13 cellular contexts compared by ENCODE assay signal in the genomic region with DNA sequence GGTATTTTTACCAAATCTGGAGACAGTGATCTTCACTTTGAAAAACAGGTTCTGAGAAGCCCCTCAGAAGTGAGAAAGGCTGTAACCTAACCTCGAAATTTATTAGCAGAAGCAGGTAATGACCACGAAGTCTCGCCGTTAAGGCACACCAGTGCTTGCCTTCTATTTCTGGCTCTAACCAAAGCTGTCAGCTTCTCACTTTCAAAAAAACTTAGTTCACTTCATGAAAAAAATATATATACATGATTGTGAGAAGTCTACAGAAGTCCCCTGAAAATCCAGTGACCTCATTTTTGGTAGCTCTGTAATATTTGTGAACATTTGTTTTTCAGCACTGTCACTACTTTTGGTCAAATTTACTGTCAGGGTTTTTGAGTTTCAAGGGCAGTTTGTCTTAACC. TPM values are rescaled to one million over a fixed set of nuclear protein-coding genes. Genes with fewer than 3 reads are reported as not detected.
DNase-seq lines count a peak whose midpoint lies in the region; ATAC-seq and TF ChIP-seq lines count a peak whose summit lies in the region.
"Had no signal": no experiment of that assay in that cellular context is flagged by ENCODE, and none has a peak within 500 bp of the region (broad histone marks: within the 10 kb centered on the region; RNA-seq: fewer than 3 reads in every experiment).

No MANE protein-coding gene starts in this region.

- H3K9me3 Mint-ChIP-seq in CD4-positive, alpha-beta memory T cell, result peaks cover 0 to 2% (median 0%) of the 10 kb centered on the region in 8 donors
- H3K9me3 Mint-ChIP-seq: immature natural killer cell, nephron had no signal

- no peaks in the 10 kb centered on the region for H4K20me1 ChIP-seq in OCI-LY7 (ENCODE audit: insufficient read depth, low read length)

- H3K79me2 ChIP-seq in OCI-LY7 (ENCODE audit: insufficient read depth, low read depth, low read length), result no peaks in the 10 kb centered on the region

- no peak overlapping the region for H3K27ac Mint-ChIP-seq in CD4-positive, alpha-beta memory T cell
- H3K27ac Mint-ChIP-seq: immature natural killer cell had no signal

- no peaks in the 10 kb centered on the region for H3K9me2 ChIP-seq in OCI-LY7 (ENCODE audit: insufficient read depth, low read length)

- H2AFZ ChIP-seq in OCI-LY7 (ENCODE audit: low read length), result peak overlapping the region; percentile 66; the same call in 1 of the 2 replicates

- TF ChIP-seq CTCF in OCI-LY7 (conservative IDR thresholded peaks at IDR 0.05; ENCODE audit: low read length), result no peak

- H3K4me1 ChIP-seq in OCI-LY7 (ENCODE audit: insufficient read depth, low read length, poor library complexity, severe bottlenecking), result peaks cover 11% of the 10 kb centered on the region
- peaks cover 6% of the 10 kb centered on the region for H3K4me1 ChIP-seq in CD4-positive, alpha-beta memory T cell (ENCODE audit: insufficient read depth, low read length)

- POLR2A ChIA-PET in OCI-LY7 (lab: Charles Lee), result interaction anchor here (0.9 to 2.4 kb wide), 8 partner anchors 15 to 63 kb away, joined by 3 to 12 read pairs (median 5); no protein-coding TSS in a partner anchor
- POLR2A ChIA-PET in CD4-positive, alpha-beta memory T cell (lab: Charles Lee; ENCODE audit: partially characterized antibody), result no interaction called here

- H3K4me1 Mint-ChIP-seq in CD4-positive, alpha-beta memory T cell, result peaks cover 4 to 6% (median 5%) of the 10 kb centered on the region in 4 donors
- H3K4me1 Mint-ChIP-seq: immature natural killer cell had no signal

- no peaks in the 10 kb centered on the region for H3K27me3 ChIP-seq in CD4-positive, alpha-beta memory T cell (ENCODE audit: insufficient read depth, low read length)
- H3K27me3 ChIP-seq: brain microvascular endothelial cell had no signal

- H3K9me3 ChIP-seq in OCI-LY7 (ENCODE audit: low read length), result no peaks in the 10 kb centered on the region
- H3K9me3 ChIP-seq in CD4-positive, alpha-beta memory T cell (ENCODE audit: control insufficient read depth in 1 of 2, low read length in 2 of 2), result no peaks in the 10 kb centered on the region

- peak; percentile 16 for DNase-seq in OCI-LY7 (ENCODE audit: low spot score)
- no peak for DNase-seq in HK-2 (ENCODE audit: unreplicated experiment)
- DNase-seq in ACHN, result no peak
- no peak for DNase-seq in CD4-positive, alpha-beta memory T cell
- DNase-seq: brain microvascular endothelial cell, immature natural killer cell, NCI-H1417, T-helper 9 cell had no signal

- intact Hi-C loops in OCI-LY7 (cut with micrococcal nuclease; ENCODE audit: unreplicated experiment), result no loop called here
- intact Hi-C loops in CD4-positive, alpha-beta memory T cell (cut with micrococcal nuclease), result no loop called here

- no peaks in the 10 kb centered on the region for H3K27me3 Mint-ChIP-seq in CD4-positive, alpha-beta memory T cell

- H3K36me3 Mint-ChIP-seq in CD4-positive, alpha-beta memory T cell, result no peaks in the 10 kb centered on the region
- H3K36me3 Mint-ChIP-seq: immature natural killer cell had no signal

- H3K27ac ChIP-seq in OCI-LY7 (ENCODE audit: low read depth, low read length, poor library complexity, severe bottlenecking), result no peak overlapping the region
- H3K27ac ChIP-seq in CD4-positive, alpha-beta memory T cell (ENCODE audit: low read depth, low read length), result no peak overlapping the region
- H3K27ac ChIP-seq: brain microvascular endothelial cell had no signal

- H3K4me3 Mint-ChIP-seq in CD4-positive, alpha-beta memory T cell, result no peak overlapping the region
- H3K4me3 Mint-ChIP-seq: immature natural killer cell had no signal

- no TSS peak for BruUV-seq in OCI-LY7 (replicated peaks; lab: Mats Ljungman, UMichigan)

- H3K4me2 ChIP-seq in OCI-LY7 (ENCODE audit: low read length), result peak overlapping the region; percentile 11

- CTCF ChIA-PET in OCI-LY7 (lab: Charles Lee; ENCODE audit: unreplicated experiment), result no interaction called here
- CTCF ChIA-PET in CD4-positive, alpha-beta memory T cell (lab: Charles Lee; ENCODE audit: partially characterized antibody), result no interaction called here

- in situ Hi-C loops in ACHN (cut with HindIII; ENCODE audit: low pct_ligation_motif_present, low pct_unique_long_range_greater_than_20kb, low sequenced_read_pairs), result no loop called here

- peak; percentile 79 for ATAC-seq in GM18519 (IDR thresholded peaks at IDR 0.05; ENCODE audit: low FRiP score, unreplicated experiment)
- peak; percentile 73 for ATAC-seq in GM19467 (IDR thresholded peaks at IDR 0.05; ENCODE audit: unreplicated experiment)
- ATAC-seq in HG02973 (IDR thresholded peaks at IDR 0.05; ENCODE audit: unreplicated experiment), result peak; percentile 77
- no peak for ATAC-seq in SK-N-SH treated with all-trans-retinoic acid at 6 μM for 48 hours

- H3K36me3 ChIP-seq in OCI-LY7 (ENCODE audit: insufficient read depth, low read length), result no peaks in the 10 kb centered on the region
- no peaks in the 10 kb centered on the region for H3K36me3 ChIP-seq in CD4-positive, alpha-beta memory T cell (ENCODE audit: insufficient read depth, low read length)
- H3K36me3 ChIP-seq: brain microvascular endothelial cell had no signal

- H3K4me3 ChIP-seq in OCI-LY7 (ENCODE audit: low read depth, low read length, poor library complexity, severe bottlenecking), result no peak overlapping the region
- no peak overlapping the region for H3K4me3 ChIP-seq in CD4-positive, alpha-beta memory T cell (ENCODE audit: low read length in 2 of 2)

TF ChIP-seq in SK-N-SH treated with all-trans-retinoic acid at 6 μM for 48 hours, 23 proteins besides CTCF, POLR2A, EP300 and RAD21:
- TF ChIP-seq TCF4 (CRISPR knock-in tag; IDR thresholded peaks at IDR 0.05; ENCODE audit: borderline replicate concordance), result no peak
- TF ChIP-seq, protein P1, sequence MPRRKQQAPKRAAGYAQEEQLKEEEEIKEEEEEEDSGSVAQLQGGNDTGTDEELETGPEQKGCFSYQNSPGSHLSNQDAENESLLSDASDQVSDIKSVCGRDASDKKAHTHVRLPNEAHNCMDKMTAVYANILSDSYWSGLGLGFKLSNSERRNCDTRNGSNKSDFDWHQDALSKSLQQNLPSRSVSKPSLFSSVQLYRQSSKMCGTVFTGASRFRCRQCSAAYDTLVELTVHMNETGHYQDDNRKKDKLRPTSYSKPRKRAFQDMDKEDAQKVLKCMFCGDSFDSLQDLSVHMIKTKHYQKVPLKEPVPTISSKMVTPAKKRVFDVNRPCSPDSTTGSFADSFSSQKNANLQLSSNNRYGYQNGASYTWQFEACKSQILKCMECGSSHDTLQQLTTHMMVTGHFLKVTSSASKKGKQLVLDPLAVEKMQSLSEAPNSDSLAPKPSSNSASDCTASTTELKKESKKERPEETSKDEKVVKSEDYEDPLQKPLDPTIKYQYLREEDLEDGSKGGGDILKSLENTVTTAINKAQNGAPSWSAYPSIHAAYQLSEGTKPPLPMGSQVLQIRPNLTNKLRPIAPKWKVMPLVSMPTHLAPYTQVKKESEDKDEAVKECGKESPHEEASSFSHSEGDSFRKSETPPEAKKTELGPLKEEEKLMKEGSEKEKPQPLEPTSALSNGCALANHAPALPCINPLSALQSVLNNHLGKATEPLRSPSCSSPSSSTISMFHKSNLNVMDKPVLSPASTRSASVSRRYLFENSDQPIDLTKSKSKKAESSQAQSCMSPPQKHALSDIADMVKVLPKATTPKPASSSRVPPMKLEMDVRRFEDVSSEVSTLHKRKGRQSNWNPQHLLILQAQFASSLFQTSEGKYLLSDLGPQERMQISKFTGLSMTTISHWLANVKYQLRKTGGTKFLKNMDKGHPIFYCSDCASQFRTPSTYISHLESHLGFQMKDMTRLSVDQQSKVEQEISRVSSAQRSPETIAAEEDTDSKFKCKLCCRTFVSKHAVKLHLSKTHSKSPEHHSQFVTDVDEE (CRISPR knock-in tag; IDR thresholded peaks at IDR 0.05), result no peak
- TF ChIP-seq ZNF565 (CRISPR knock-in tag; conservative IDR thresholded peaks at IDR 0.05; ENCODE audit: low read depth), result no peak
- no peak for TF ChIP-seq ARNTL (CRISPR knock-in tag; IDR thresholded peaks at IDR 0.05; ENCODE audit: borderline replicate concordance, low read depth)
- no peak for TF ChIP-seq ZFP30 (CRISPR knock-in tag; IDR thresholded peaks at IDR 0.05)
- TF ChIP-seq, protein P2, sequence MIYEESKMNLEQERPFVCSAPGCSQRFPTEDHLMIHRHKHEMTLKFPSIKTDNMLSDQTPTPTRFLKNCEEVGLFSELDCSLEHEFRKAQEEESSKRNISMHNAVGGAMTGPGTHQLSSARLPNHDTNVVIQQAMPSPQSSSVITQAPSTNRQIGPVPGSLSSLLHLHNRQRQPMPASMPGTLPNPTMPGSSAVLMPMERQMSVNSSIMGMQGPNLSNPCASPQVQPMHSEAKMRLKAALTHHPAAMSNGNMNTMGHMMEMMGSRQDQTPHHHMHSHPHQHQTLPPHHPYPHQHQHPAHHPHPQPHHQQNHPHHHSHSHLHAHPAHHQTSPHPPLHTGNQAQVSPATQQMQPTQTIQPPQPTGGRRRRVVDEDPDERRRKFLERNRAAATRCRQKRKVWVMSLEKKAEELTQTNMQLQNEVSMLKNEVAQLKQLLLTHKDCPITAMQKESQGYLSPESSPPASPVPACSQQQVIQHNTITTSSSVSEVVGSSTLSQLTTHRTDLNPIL (CRISPR knock-in tag; IDR thresholded peaks at IDR 0.05; ENCODE audit: low read depth), result no peak
- TF ChIP-seq RARB (CRISPR knock-in tag; IDR thresholded peaks at IDR 0.05), result no peak
- no peak for TF ChIP-seq ZNF70 (CRISPR knock-in tag; IDR thresholded peaks at IDR 0.05)
TF ChIP-seq in SK-N-SH treated with all-trans-retinoic acid at 6 μM for 48 hours: peak in this region for 0.

RNA-seq across cellular contexts. Expression of gene AKAP13, which starts 19.1 kb away (rescaled TPM):
- total RNA-seq in OCI-LY7 (2014; rRNA removed; shearing (Covaris generic)), result 124 and 140 TPM in 2 replicates
- total RNA-seq in OCI-LY7 (2022), result 250 and 261 TPM in 2 replicates
- total RNA-seq in CD4-positive, alpha-beta memory T cell, result 100 to 1,000 TPM; 300 to 319 TPM
- polyA plus RNA-seq in CD4-positive, alpha-beta memory T cell, result 100 to 1,000 TPM in 1 of 2 donors, 10 to 100 TPM in 1; 68.7 to 195 TPM
